In the genomic region with DNA sequence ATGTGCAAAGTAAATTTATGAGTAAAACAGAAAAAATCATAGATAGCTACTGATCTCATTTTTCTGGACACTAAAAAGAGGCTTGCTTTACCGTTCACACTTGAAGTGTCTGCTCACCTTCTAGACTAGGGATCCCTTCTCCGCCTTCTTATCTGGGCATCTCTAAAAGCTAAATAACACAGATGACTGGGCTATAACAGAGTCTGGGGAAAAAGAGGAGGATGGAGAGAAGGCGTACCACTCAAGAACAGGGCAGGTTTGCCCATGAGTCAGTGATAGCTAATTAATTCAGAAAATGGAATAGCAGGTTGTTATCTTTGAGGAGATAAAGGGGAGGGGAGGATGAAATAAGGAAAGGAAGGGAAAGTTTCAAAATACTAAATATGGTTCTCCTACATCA, we compare ENCODE assay signal across 24 cellular contexts.
"Had no signal": no experiment of that assay in that cellular context is flagged by ENCODE, and none has a peak within 500 bp of the region (broad histone marks: within the 10 kb centered on the region; RNA-seq: fewer than 3 reads in every experiment).

No MANE protein-coding gene starts in this region.

- H3K27ac Mint-ChIP-seq: stimulated activated effector memory CD8-positive, alpha-beta T cell treated with anti-CD3 and anti-CD28 coated beads, Interleukin-12 subunit alpha, Interleukin-12 subunit beta, amount 100 ng/mL, for 72 hours had no signal

- H3K36me3 ChIP-seq: right lobe of liver, thoracic aorta had no signal

- H3K9me3 Mint-ChIP-seq: neural crest cell; stimulated activated effector memory CD8-positive, alpha-beta T cell treated with anti-CD3 and anti-CD28 coated beads, Interleukin-12 subunit alpha, Interleukin-12 subunit beta, amount 100 ng/mL, for 72 hours had no signal

- H3K27me3 ChIP-seq: esophagus squamous epithelium, gastroesophageal sphincter, hepatocyte, right lobe of liver, stomach, transverse colon had no signal

- H3K27me3 Mint-ChIP-seq: naive B cell had no signal

- DNase-seq: effector memory CD4-positive, alpha-beta T cell; esophagus squamous epithelium; foreskin fibroblast; kidney; left cardiac atrium; left ventricle myocardium superior; mesendoderm; naive B cell; occipital lobe; psoas muscle; retina; right lobe of liver; stimulated activated CD4-positive, alpha-beta T cell treated with anti-CD3 and anti-CD28 coated beads, Interleukin-4, amount 100 ng/mL, for 1 hour; stimulated activated CD8-positive, alpha-beta memory T cell treated with anti-CD3 and anti-CD28 coated beads, Interleukin-4, amount 100 ng/mL, for 48 hours; stomach; substantia nigra; transverse colon had no signal

- H2AFZ ChIP-seq: hepatocyte had no signal

- H3K4me2 ChIP-seq: hepatocyte had no signal

- ATAC-seq: gastroesophageal sphincter; left ventricle myocardium superior; psoas muscle; right lobe of liver; stimulated activated effector memory CD8-positive, alpha-beta T cell treated with anti-CD3 and anti-CD28 coated beads, Interleukin-12 subunit alpha, Interleukin-12 subunit beta, amount 100 ng/mL, for 72 hours had no signal

- H3K36me3 Mint-ChIP-seq: stimulated activated effector memory CD8-positive, alpha-beta T cell treated with anti-CD3 and anti-CD28 coated beads, Interleukin-12 subunit alpha, Interleukin-12 subunit beta, amount 100 ng/mL, for 72 hours had no signal

- H3K4me3 ChIP-seq: esophagus squamous epithelium, gastroesophageal sphincter, hepatocyte, lung, psoas muscle, right lobe of liver, stomach, thoracic aorta, transverse colon had no signal

- H3K27ac ChIP-seq: epithelial cell of prostate, esophagus squamous epithelium, gastroesophageal sphincter, hepatocyte, psoas muscle, right lobe of liver, stomach, thoracic aorta, transverse colon had no signal

- H3K4me3 Mint-ChIP-seq: naive B cell; neural crest cell; stimulated activated effector memory CD8-positive, alpha-beta T cell treated with anti-CD3 and anti-CD28 coated beads, Interleukin-12 subunit alpha, Interleukin-12 subunit beta, amount 100 ng/mL, for 72 hours had no signal

- H3K9me3 ChIP-seq: esophagus squamous epithelium, gastroesophageal sphincter, psoas muscle, right lobe of liver, stomach, thoracic aorta, transverse colon had no signal
